Comparison of ENCODE assay signal across 8 cellular contexts in genomic region chr16:27326738-27327585, GRCh38. TPM values are rescaled to one million over a fixed set of nuclear protein-coding genes. Genes with fewer than 3 reads are reported as not detected.
A peak's percentile ranks its signal among the peaks of the same experiment; 100 is the strongest.
DNase-seq lines count a peak whose midpoint lies in the region; ATAC-seq and TF ChIP-seq lines count a peak whose summit lies in the region.

No MANE protein-coding gene starts in this region.

- H3K4me3 Mint-ChIP-seq in activated T-helper 17 cell treated with anti-CD3 and anti-CD28 coated beads, Interleukin-2, amount 50 U/mL, for 72 hours = peak overlapping the region; percentile 98
- H3K4me3 Mint-ChIP-seq in nephron progenitor cell = no peak overlapping the region

- no peaks in the 10 kb centered on the region for H3K27me3 Mint-ChIP-seq in activated T-helper 17 cell treated with anti-CD3 and anti-CD28 coated beads, Interleukin-2, amount 50 U/mL, for 72 hours
- H3K27me3 Mint-ChIP-seq in nephron progenitor cell (ENCODE audit: low read depth, poor library complexity) = peaks cover 3% of the 10 kb centered on the region

- H3K4me3 ChIP-seq in fibroblast of the aortic adventitia (ENCODE audit: low read depth, low read length) (no peak overlapping the region), aorta (ENCODE audit: low read length in 2 of 2) (no peak overlapping the region)

- DNase-seq in NCI-H510A treated with DMSO at 0.1 percent for 48 hours (lab: John Stamatoyannopoulos, UW) (peak; percentile 48), fibroblast of the aortic adventitia (ENCODE audit: low read depth) (peak; percentile 96), nephron progenitor cell (peak; percentile 36), aorta (peak; percentile 90 to 92), activated gamma-delta T cell treated with Interleukin-2 at 50 U/mL for 16 hours (no peak)

- WGBS in aorta, 2 donors = 41% methylated on average over 18 to 19 of the region's 19 CpGs

- no peak for TF ChIP-seq CTCF in fibroblast of the aortic adventitia (IDR thresholded peaks at IDR 0.05; ENCODE audit: insufficient read depth, low read length)
- no peak for TF ChIP-seq CTCF in nephron progenitor cell (IDR thresholded peaks at IDR 0.05)

- H3K36me3 ChIP-seq in aorta (ENCODE audit: control insufficient read depth in 1 of 2, insufficient read depth in 2 of 2, low read length in 1 of 2) = no peaks in the 10 kb centered on the region

- intact Hi-C loops in aorta (cut with DNase I) = loop anchor here in 1 of 2 donors (5.0 kb wide), 1 partner anchor 80 kb away; no protein-coding TSS in a partner anchor

- H3K9me3 Mint-ChIP-seq in activated T-helper 17 cell treated with anti-CD3 and anti-CD28 coated beads, Interleukin-2, amount 50 U/mL, for 72 hours = no peaks in the 10 kb centered on the region
- H3K9me3 Mint-ChIP-seq in nephron progenitor cell = peaks cover 5% of the 10 kb centered on the region

- H3K9me3 ChIP-seq in aorta (ENCODE audit: control insufficient read depth, low read length) = no peaks in the 10 kb centered on the region

- H3K27me3 ChIP-seq in aorta (ENCODE audit: control insufficient read depth in 1 of 2, insufficient read depth in 2 of 2, low read length in 1 of 2) = no peaks in the 10 kb centered on the region

- peak overlapping the region; percentile 92 for H3K27ac Mint-ChIP-seq in activated T-helper 17 cell treated with anti-CD3 and anti-CD28 coated beads, Interleukin-2, amount 50 U/mL, for 72 hours
- no peak overlapping the region for H3K27ac Mint-ChIP-seq in nephron progenitor cell

- peaks cover 99% of the 10 kb centered on the region for H3K36me3 Mint-ChIP-seq in activated T-helper 17 cell treated with anti-CD3 and anti-CD28 coated beads, Interleukin-2, amount 50 U/mL, for 72 hours (ENCODE audit: low read depth)
- peaks cover 10% of the 10 kb centered on the region for H3K36me3 Mint-ChIP-seq in nephron progenitor cell (ENCODE audit: low read depth)

- H3K27ac ChIP-seq in aorta (ENCODE audit: low read depth in 1 of 2, low read length in 2 of 2) = peak overlapping the region in 1 of 2 donors; percentile 76

- ATAC-seq in GM19452 (IDR thresholded peaks at IDR 0.05; ENCODE audit: unreplicated experiment) (peak; percentile 72), aorta (ENCODE audit: low FRiP score) (peak; percentile 80), HG03135 (IDR thresholded peaks at IDR 0.05; ENCODE audit: unreplicated experiment) (no peak)
- peak; percentile 78 for ATAC-seq in activated T-helper 17 cell treated with anti-CD3 and anti-CD28 coated beads, Interleukin-2, amount 50 U/mL, for 72 hours (replicated peaks)

- H3K4me1 Mint-ChIP-seq in activated T-helper 17 cell treated with anti-CD3 and anti-CD28 coated beads, Interleukin-2, amount 50 U/mL, for 72 hours = peaks cover 48% of the 10 kb centered on the region
- H3K4me1 Mint-ChIP-seq in nephron progenitor cell = peaks cover 33% of the 10 kb centered on the region

- peaks cover 0 to 2% of the 10 kb centered on the region in 2 donors for H3K4me1 ChIP-seq in aorta (ENCODE audit: control insufficient read depth in 1 of 2, insufficient read depth in 2 of 2, low read length in 2 of 2)

RNA-seq across cellular contexts. Expression of gene IL4R, which starts 13.2 kb away (rescaled TPM):
- total RNA-seq in activated T-helper 17 cell treated with anti-CD3 and anti-CD28 coated beads, Interleukin-2, amount 50 U/mL, for 72 hours = 100 to 1,000 TPM; 163 to 216 TPM
- total RNA-seq in fibroblast of the aortic adventitia (ENCODE audit: low replicate concordance) (25.6 and 82.3 TPM in 2 replicates), aorta (100 to 1,000 TPM in 1 of 2 donors, 10 to 100 TPM in 1; 91.7 to 138 TPM)
- 10 to 100 TPM in 1 of 2 donors, 1 to 10 TPM in 1; 7.5 to 50.7 TPM for polyA plus RNA-seq in aorta

RNA-seq across cellular contexts. Expression of gene NSMCE1, which starts 58.4 kb away (rescaled TPM):
- 10 to 100 TPM; 59.6 to 99.8 TPM for total RNA-seq in activated T-helper 17 cell treated with anti-CD3 and anti-CD28 coated beads, Interleukin-2, amount 50 U/mL, for 72 hours
- 97.7 and 113 TPM in 2 replicates for total RNA-seq in fibroblast of the aortic adventitia (ENCODE audit: low replicate concordance)
- 10 to 100 TPM; 34.6 to 39.1 TPM for total RNA-seq in aorta
- 10 to 100 TPM; 71.0 to 74.2 TPM for polyA plus RNA-seq in aorta
